In the genomic region with DNA sequence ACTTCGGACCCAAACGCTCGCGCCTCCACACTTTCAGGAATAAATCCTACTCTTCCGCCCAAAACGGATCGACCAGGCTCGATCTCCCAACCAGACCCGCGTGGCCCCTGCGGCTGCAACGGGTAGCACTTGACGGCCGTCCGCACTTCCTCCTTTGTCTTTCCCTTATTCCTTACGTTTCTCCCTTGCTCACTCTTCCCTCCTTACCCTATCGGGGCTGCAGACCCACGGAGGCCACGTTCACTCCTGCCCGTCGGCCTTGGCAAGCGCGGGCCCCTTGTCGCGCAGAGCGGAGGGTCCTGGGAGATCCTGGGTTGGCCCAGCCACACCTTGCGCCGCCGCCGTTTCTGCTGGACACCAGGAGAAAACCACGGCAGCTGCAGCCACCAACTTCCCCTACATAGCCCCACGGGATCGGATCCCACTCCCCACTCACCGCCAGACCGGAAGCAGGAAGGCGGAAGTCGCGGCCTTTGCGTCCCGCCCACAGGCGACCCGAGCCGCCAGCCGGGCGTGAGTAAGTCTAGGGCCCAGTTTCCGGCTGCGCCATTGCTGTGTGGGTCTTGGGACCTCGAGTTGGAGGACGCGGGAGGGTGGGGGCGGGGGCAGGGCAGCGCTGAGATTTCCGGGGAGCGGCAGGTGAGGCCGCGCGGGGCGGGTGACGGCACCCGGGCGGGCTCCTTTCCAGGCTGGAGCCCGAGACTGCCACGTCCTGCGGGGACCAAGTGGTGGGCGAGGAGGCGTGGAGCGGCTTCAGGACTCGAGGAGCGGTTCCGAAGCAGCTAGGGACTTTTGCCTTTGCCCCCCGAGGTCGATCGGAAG, we compare ENCODE assay signal across 8 cellular contexts. TPM values are rescaled to one million over a fixed set of nuclear protein-coding genes. Genes with fewer than 3 reads are reported as not detected.
A peak's percentile ranks its signal among the peaks of the same experiment; 100 is the strongest.
DNase-seq lines count a peak whose midpoint lies in the region; ATAC-seq and TF ChIP-seq lines count a peak whose summit lies in the region.

A gene with protein sequence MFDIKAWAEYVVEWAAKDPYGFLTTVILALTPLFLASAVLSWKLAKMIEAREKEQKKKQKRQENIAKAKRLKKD (minus strand): TSS at position 459 of the 822 bp plus-strand sequence. CDS start 2,297 bp downstream, outside the sequence.

- ATAC-seq in HG03439 (IDR thresholded peaks at IDR 0.05; ENCODE audit: unreplicated experiment) (peak; percentile 97), left lobe of liver (peak; percentile 94)

- DNase-seq in Ammon's horn (ENCODE audit: low spot score) (peak; percentile 89), NCI-H526 (lab: John Stamatoyannopoulos, UW) (peak; percentile 73 to 92), dedifferentiated amniotic fluid mesenchymal stem cell (ENCODE audit: extremely low spot score) (peak; percentile 78), left lobe of liver (ENCODE audit: low spot score) (peak; percentile 92)
- DNase-seq in activated CD4-positive, alpha-beta T cell treated with anti-CD3 and anti-CD28 coated beads, Interleukin-2, amount 50 U/mL, for 1 hour = peak; percentile 68
- peak; percentile 77 for DNase-seq in stimulated activated CD4-positive, alpha-beta T cell treated with anti-CD3 and anti-CD28 coated beads, Interleukin-2, amount 100 ng/mL, for 4 hours (ENCODE audit: low read depth)

- TF ChIP-seq POLR2A in GM19193 (IDR thresholded peaks at IDR 0.05; ENCODE audit: extremely low read depth, insufficient read depth, insufficient read length) = peak; percentile 86

RNA-seq across cellular contexts. Expression of the gene that starts here (rescaled TPM):
- total RNA-seq in left lobe of liver = 26.7 TPM

Comparison
In these comparisons a context has a peak if more than half of its experiments do, and no peak if none do; other contexts are left out.
1. Peak in every context shown above with its lines: DNase-seq and ATAC-seq.